Comparison of ENCODE assay signal across 34 cellular contexts in the genomic region with DNA sequence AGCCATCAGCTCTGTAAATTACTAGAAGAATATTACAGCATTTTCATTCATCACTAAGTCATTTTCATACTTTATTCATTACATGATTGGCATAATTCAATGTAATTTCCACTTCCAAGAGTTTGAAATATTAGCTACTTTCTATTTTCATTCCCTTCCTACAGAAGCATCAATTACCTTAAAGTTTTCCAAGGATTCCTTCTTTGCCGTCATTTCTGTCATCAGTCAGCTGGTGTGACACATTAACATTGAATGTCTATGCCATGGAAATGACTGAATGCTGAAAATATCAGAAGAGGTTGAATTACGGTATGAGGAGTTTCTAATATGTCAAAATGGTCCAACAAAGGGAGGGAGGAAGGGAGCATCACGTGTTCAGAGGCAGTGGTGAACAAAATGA.
"Had no signal": no experiment of that assay in that cellular context is flagged by ENCODE, and none has a peak within 500 bp of the region (broad histone marks: within the 10 kb centered on the region; RNA-seq: fewer than 3 reads in every experiment).

No MANE protein-coding gene starts in this region.

- H3K36me3 ChIP-seq: adrenal gland, ascending aorta, brain microvascular endothelial cell, breast epithelium, cardiac muscle cell had no signal

- FAIRE-seq: astrocyte, bronchial epithelial cell had no signal

- H3K27me3 ChIP-seq: adrenal gland, ascending aorta, body of pancreas, brain microvascular endothelial cell, breast epithelium, cardiac muscle cell had no signal

- ATAC-seq: activated naive CD4-positive, alpha-beta T cell treated with anti-CD3 and anti-CD28 coated beads, Interleukin-2, amount 50 U/mL, for 72 hours; activated naive CD8-positive, alpha-beta T cell treated with anti-CD3 and anti-CD28 coated beads, Interleukin-2, amount 50 U/mL, for 24 hours; activated T-cell treated with anti-CD3 and anti-CD28 coated beads, Interleukin-2, amount 50 U/mL, for 4 hours; activated T-cell treated with anti-CD3 and anti-CD28 coated beads, Interleukin-2, amount 50 U/mL, for 72 hours; activated T-helper 17 cell treated with anti-CD3 and anti-CD28 coated beads, Interleukin-2, amount 50 U/mL, for 72 hours; body of pancreas had no signal

- H3K27ac ChIP-seq: adrenal gland, ascending aorta, body of pancreas, brain microvascular endothelial cell, breast epithelium, cardiac muscle cell had no signal

- H3K4me3 ChIP-seq: adrenal gland, ascending aorta, body of pancreas, breast epithelium, cardiac muscle cell had no signal

- H3K9me3 ChIP-seq: adrenal gland, ascending aorta, body of pancreas had no signal

- DNase-seq: activated effector memory CD4-positive, alpha-beta T cell treated with anti-CD3 and anti-CD28 coated beads, Interleukin-2, amount 50 U/mL, for 16 hours; activated effector memory CD4-positive, alpha-beta T cell treated with Interleukin-2 at 50 U/mL for 16 hours; activated gamma-delta T cell; activated gamma-delta T cell treated with Interleukin-2 at 50 U/mL for 16 hours; activated naive CD4-positive, alpha-beta T cell; activated naive CD4-positive, alpha-beta T cell treated with anti-CD3 and anti-CD28 coated beads for 36 hours; activated naive CD4-positive, alpha-beta T cell treated with anti-CD3 and anti-CD28 coated beads, Interleukin-2, amount 10 ng/mL, durations not matched to agents 7 days and 5 days; activated naive CD4-positive, alpha-beta T cell treated with anti-CD3 and anti-CD28 coated beads, Interleukin-2, amount 50 U/mL, for 16 hours; activated naive CD4-positive, alpha-beta T cell treated with Interleukin-2 at 50 U/mL for 16 hours; activated naive CD8-positive, alpha-beta T cell treated with anti-CD3 and anti-CD28 coated beads for 36 hours; activated naive CD8-positive, alpha-beta T cell treated with anti-CD3 and anti-CD28 coated beads, Interleukin-2, amount 10 ng/mL, durations not matched to agents 7 days and 5 days; activated naive CD8-positive, alpha-beta T cell treated with anti-CD3 and anti-CD28 coated beads, Interleukin-2, amount 50 U/mL, for 24 hours; activated T-cell treated with anti-CD3 and anti-CD28 coated beads for 4 hours; activated T-cell treated with anti-CD3 and anti-CD28 coated beads, Interleukin-2, amount 50 U/mL, for 1 hour; activated T-cell treated with anti-CD3 and anti-CD28 coated beads, Interleukin-2, amount 50 U/mL, for 24 hours; activated T-cell treated with anti-CD3 and anti-CD28 coated beads, Interleukin-2, amount 50 U/mL, for 4 hours; activated T-cell treated with anti-CD3 and anti-CD28 coated beads, Interleukin-2, amount 50 U/mL, for 48 hours; activated T-cell treated with anti-CD3 and anti-CD28 coated beads, Interleukin-2, amount 50 U/mL, for 72 hours; adrenal gland; amniotic stem cell; amygdala; anterior cingulate cortex; aorta; body of pancreas; brain microvascular endothelial cell; central memory CD4-positive, alpha-beta T cell; cerebellar nuclear complex had no signal

- H3K4me1 ChIP-seq: adrenal gland, ascending aorta, body of pancreas, breast epithelium had no signal
